In the genomic region with DNA sequence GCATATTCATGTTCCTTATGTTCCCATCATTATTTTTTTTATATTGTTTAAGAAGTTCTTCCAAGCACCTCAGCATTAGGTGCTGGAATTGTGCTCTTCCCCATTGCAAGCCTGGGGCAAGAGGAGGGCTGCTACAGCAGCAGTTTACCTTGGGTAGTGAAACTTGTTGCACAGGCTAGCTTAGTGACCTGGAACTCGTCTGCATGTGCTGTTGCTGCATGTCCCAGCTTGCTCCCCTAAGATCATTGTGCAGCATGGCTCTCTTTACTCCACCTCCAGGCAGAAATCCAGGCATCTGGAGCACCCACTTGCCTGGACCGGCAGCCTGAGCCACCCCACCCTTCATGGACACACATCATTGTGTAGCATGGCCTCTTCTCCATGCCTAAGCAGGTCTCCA, we compare ENCODE assay signal across 32 cellular contexts.
"Had no signal": no experiment of that assay in that cellular context is flagged by ENCODE, and none has a peak within 500 bp of the region (broad histone marks: within the 10 kb centered on the region; RNA-seq: fewer than 3 reads in every experiment).

No MANE protein-coding gene starts in this region.

- ATAC-seq: activated CD8-positive, alpha-beta memory T cell treated with anti-CD3 and anti-CD28 coated beads, Interleukin-2, amount 10 ng/mL, durations not matched to agents 7 days and 5 days; activated naive CD8-positive, alpha-beta T cell treated with anti-CD3 and anti-CD28 coated beads, Interleukin-2, amount 50 U/mL, for 24 hours had no signal

- H3K9me3 ChIP-seq: MG63, Peyer's patch had no signal

- H3K27me3 Mint-ChIP-seq: activated CD4-positive, alpha-beta memory T cell treated with anti-CD3 and anti-CD28 coated beads, Interleukin-2, amount 10 ng/mL, durations not matched to agents 7 days and 5 days; activated CD8-positive, alpha-beta memory T cell treated with anti-CD3 and anti-CD28 coated beads, Interleukin-2, amount 10 ng/mL, durations not matched to agents 7 days and 5 days; activated naive CD4-positive, alpha-beta T cell treated with anti-CD3 and anti-CD28 coated beads, Interleukin-2, amount 10 ng/mL, durations not matched to agents 7 days and 5 days; activated naive CD8-positive, alpha-beta T cell; activated naive CD8-positive, alpha-beta T cell treated with anti-CD3 and anti-CD28 coated beads, Interleukin-2, amount 50 U/mL, for 24 hours had no signal

- H3K27ac Mint-ChIP-seq: activated CD4-positive, alpha-beta memory T cell treated with anti-CD3 and anti-CD28 coated beads, Interleukin-2, amount 10 ng/mL, durations not matched to agents 7 days and 5 days; activated CD8-positive, alpha-beta memory T cell treated with anti-CD3 and anti-CD28 coated beads, Interleukin-2, amount 10 ng/mL, durations not matched to agents 7 days and 5 days; activated naive CD4-positive, alpha-beta T cell treated with anti-CD3 and anti-CD28 coated beads, Interleukin-2, amount 10 ng/mL, durations not matched to agents 7 days and 5 days; activated naive CD8-positive, alpha-beta T cell; activated naive CD8-positive, alpha-beta T cell treated with anti-CD3 and anti-CD28 coated beads, Interleukin-2, amount 50 U/mL, for 24 hours had no signal

- H3K4me3 Mint-ChIP-seq: activated CD4-positive, alpha-beta memory T cell treated with anti-CD3 and anti-CD28 coated beads, Interleukin-2, amount 10 ng/mL, durations not matched to agents 7 days and 5 days; activated CD8-positive, alpha-beta memory T cell treated with anti-CD3 and anti-CD28 coated beads, Interleukin-2, amount 10 ng/mL, durations not matched to agents 7 days and 5 days; activated naive CD4-positive, alpha-beta T cell treated with anti-CD3 and anti-CD28 coated beads, Interleukin-2, amount 10 ng/mL, durations not matched to agents 7 days and 5 days; activated naive CD8-positive, alpha-beta T cell; activated naive CD8-positive, alpha-beta T cell treated with anti-CD3 and anti-CD28 coated beads, Interleukin-2, amount 50 U/mL, for 24 hours had no signal

- H3K4me3 ChIP-seq: MG63, Peyer's patch had no signal

- H3K36me3 Mint-ChIP-seq: activated CD8-positive, alpha-beta memory T cell treated with anti-CD3 and anti-CD28 coated beads, Interleukin-2, amount 10 ng/mL, durations not matched to agents 7 days and 5 days; activated naive CD4-positive, alpha-beta T cell treated with anti-CD3 and anti-CD28 coated beads, Interleukin-2, amount 10 ng/mL, durations not matched to agents 7 days and 5 days; activated naive CD8-positive, alpha-beta T cell had no signal

- H3K27ac ChIP-seq: brain microvascular endothelial cell, Peyer's patch, WERI-Rb-1 had no signal

- H3K9me3 Mint-ChIP-seq: activated CD4-positive, alpha-beta memory T cell treated with anti-CD3 and anti-CD28 coated beads, Interleukin-2, amount 10 ng/mL, durations not matched to agents 7 days and 5 days; activated naive CD4-positive, alpha-beta T cell treated with anti-CD3 and anti-CD28 coated beads, Interleukin-2, amount 10 ng/mL, durations not matched to agents 7 days and 5 days; activated naive CD8-positive, alpha-beta T cell treated with anti-CD3 and anti-CD28 coated beads, Interleukin-2, amount 50 U/mL, for 24 hours had no signal

- DNase-seq: activated CD4-positive, alpha-beta memory T cell treated with anti-CD3 and anti-CD28 coated beads, Interleukin-2, amount 10 ng/mL, durations not matched to agents 7 days and 5 days; activated CD4-positive, alpha-beta T cell treated with anti-CD3 and anti-CD28 coated beads for 1 hour; activated CD4-positive, alpha-beta T cell treated with anti-CD3 and anti-CD28 coated beads for 48 hours; activated CD4-positive, CD25-positive, alpha-beta regulatory T cell; activated CD8-positive, alpha-beta memory T cell treated with anti-CD3 and anti-CD28 coated beads for 24 hours; activated CD8-positive, alpha-beta memory T cell treated with anti-CD3 and anti-CD28 coated beads, Interleukin-2, amount 10 ng/mL, durations not matched to agents 7 days and 5 days; activated CD8-positive, alpha-beta memory T cell treated with anti-CD3 and anti-CD28 coated beads, Interleukin-2, amount 50 U/mL, for 48 hours; activated effector memory CD4-positive, alpha-beta T cell treated with Interleukin-2 at 50 U/mL for 16 hours; activated naive CD4-positive, alpha-beta T cell treated with anti-CD3 and anti-CD28 coated beads, Interleukin-2, amount 10 ng/mL, durations not matched to agents 7 days and 5 days; activated naive CD8-positive, alpha-beta T cell treated with anti-CD3 and anti-CD28 coated beads, Interleukin-2, amount 50 U/mL, for 24 hours; activated T-cell treated with anti-CD3 and anti-CD28 coated beads, Interleukin-2, amount 50 U/mL, for 48 hours; anterior cingulate cortex; brain microvascular endothelial cell; caudate nucleus; cerebellar nuclear complex; Karpas-422; KBM-7; MG63; NCI-H1048; NCI-H1105 treated with DMSO at 0.1 percent for 48 hours; NCI-H1436; NCI-H1694; NCI-H1930; NCI-H2081 treated with DMSO at 0.1 percent for 48 hours; NCI-H345; NCI-H524 treated with DMSO at 0.1 percent for 48 hours; Peyer's patch; Right ventricle myocardium superior; SW 1271; T1000; WERI-Rb-1 had no signal

- H3K4me1 ChIP-seq: Peyer's patch had no signal

- H3K36me3 ChIP-seq: brain microvascular endothelial cell, MG63, Peyer's patch, WERI-Rb-1 had no signal

- H3K27me3 ChIP-seq: brain microvascular endothelial cell, MG63, Peyer's patch had no signal

- H3K4me1 Mint-ChIP-seq: activated CD4-positive, alpha-beta memory T cell treated with anti-CD3 and anti-CD28 coated beads, Interleukin-2, amount 10 ng/mL, durations not matched to agents 7 days and 5 days; activated CD8-positive, alpha-beta memory T cell treated with anti-CD3 and anti-CD28 coated beads, Interleukin-2, amount 10 ng/mL, durations not matched to agents 7 days and 5 days; activated naive CD4-positive, alpha-beta T cell treated with anti-CD3 and anti-CD28 coated beads, Interleukin-2, amount 10 ng/mL, durations not matched to agents 7 days and 5 days; activated naive CD8-positive, alpha-beta T cell treated with anti-CD3 and anti-CD28 coated beads, Interleukin-2, amount 50 U/mL, for 24 hours had no signal
